In genomic region chr3:186514296-186515002, GRCh38 we compare ENCODE assay signal across 8 cellular contexts. TPM values are rescaled to one million over a fixed set of nuclear protein-coding genes. Genes with fewer than 3 reads are reported as not detected.
DNase-seq lines count a peak whose midpoint lies in the region; ATAC-seq, FAIRE-seq and TF ChIP-seq lines count a peak whose summit lies in the region.
"Had no signal": no experiment of that assay in that cellular context is flagged by ENCODE, and none has a peak within 500 bp of the region (broad histone marks: within the 10 kb centered on the region; RNA-seq: fewer than 3 reads in every experiment).

No MANE protein-coding gene starts in this region.

- H3K9me3 Mint-ChIP-seq in nephron progenitor cell: peaks cover 3% of the 10 kb centered on the region

- POLR2A ChIA-PET in GM10248 (lab: Yijun Ruan, JAX): no interaction called here
- POLR2A ChIA-PET in K562 (lab: Yijun Ruan, JAX): no interaction called here

- ATAC-seq in K562: peak; percentile 93

- peak overlapping the region; percentile 57 for H3K27ac ChIP-seq in KOPT-K1 (ENCODE audit: low read depth, low read length, poor library complexity, severe bottlenecking)
- H3K27ac ChIP-seq in K562 (ENCODE audit: extremely low read depth, low read depth, low read length): no peak overlapping the region

- peaks cover 3% of the 10 kb centered on the region; the same call in 1 of the 2 replicates for H4K20me1 ChIP-seq in K562 (replicated peaks; ENCODE audit: control insufficient read depth, insufficient read depth, low read length)

- H3K27me3 ChIP-seq in K562 (ENCODE audit: control insufficient read depth in 2 of 2, insufficient read depth in 2 of 2, low read length in 2 of 2): peaks cover 4 to 45% of the 10 kb centered on the region in 2 experiments; a peak in 4 of 5 replicates

- no peaks in the 10 kb centered on the region for H3K4me1 ChIP-seq in K562 (replicated peaks in 1 of 2; ENCODE audit: control insufficient read depth in 2 of 2, insufficient read depth in 2 of 2, low read length in 2 of 2)

- no peak for TF ChIP-seq POLR2A in K562 (conservative IDR thresholded peaks at IDR 0.05)

- no peak overlapping the region for H3K9ac ChIP-seq in K562 (ENCODE audit: insufficient read depth in 1 of 2, low read depth in 2 of 2, low read length in 2 of 2)

- FAIRE-seq in K562 (lab: Jason Lieb, UNC): peak; percentile 81
- FAIRE-seq: TTC549 had no signal

- peaks cover 38% of the 10 kb centered on the region for H3K4me1 Mint-ChIP-seq in nephron progenitor cell

- no peaks in the 10 kb centered on the region for H3K36me3 Mint-ChIP-seq in nephron progenitor cell (ENCODE audit: low read depth)

- BruUV-seq in K562 (replicated peaks; lab: Mats Ljungman, UMichigan): no TSS peak

- no peak overlapping the region for H2AFZ ChIP-seq in K562 (ENCODE audit: low read depth, low read length)

- H3K9me3 ChIP-seq in KOPT-K1 (ENCODE audit: insufficient read depth, low read length, poor library complexity, severe bottlenecking) (no peaks in the 10 kb centered on the region), K562 (replicated peaks; ENCODE audit: control insufficient read depth, insufficient read depth, low read depth, low read length) (no peaks in the 10 kb centered on the region)

- intact Hi-C loops in K562 (cut with micrococcal nuclease): no loop called here

- CTCF ChIA-PET in GM10248 (lab: Yijun Ruan, JAX) (interaction anchor here (1.8 to 6.6 kb wide), 3 partner anchors 13 to 22 kb away, joined by 6 to 126 read pairs (median 62); no protein-coding TSS in a partner anchor), K562 (lab: Yijun Ruan, JAX; ENCODE audit: low intra/inter-chr PET ratio) (no interaction called here)

- H3K79me2 ChIP-seq in K562 (ENCODE audit: control insufficient read depth, insufficient read depth, low read length): no peaks in the 10 kb centered on the region

- H3K27me3 Mint-ChIP-seq in nephron progenitor cell (ENCODE audit: low read depth, poor library complexity): peaks cover 12% of the 10 kb centered on the region

- no peak overlapping the region for H3K4me3 Mint-ChIP-seq in nephron progenitor cell

- H3K27ac Mint-ChIP-seq in nephron progenitor cell: no peak overlapping the region

- 0% methylated on average over 2 of the region's 3 CpGs for WGBS in K562 (ENCODE audit: insufficient coverage, low coverage, missing lambda C conversion rate)

- peak; percentile 24 for TF ChIP-seq CTCF in GM10248 (IDR thresholded peaks at IDR 0.05; ENCODE audit: control extremely low read depth, extremely low read depth, low read depth, missing control alignments)
- TF ChIP-seq CTCF in K562 (IDR thresholded peaks at IDR 0.05 in 2 of 3, conservative IDR thresholded peaks at IDR 0.05 in 1 of 3; ENCODE audit: insufficient read depth in 2 of 3, low read depth in 1 of 3, low read length in 3 of 3): peak; percentile 40 to 61 (median 44); a peak in 5 of 6 replicates
- peak; percentile 37 for TF ChIP-seq CTCF in nephron progenitor cell (IDR thresholded peaks at IDR 0.05)

- TF ChIP-seq RAD21 in K562 (CRISPR knock-in tag; conservative IDR thresholded peaks at IDR 0.05 in 1 of 2, IDR thresholded peaks at IDR 0.05 in 1 of 2): peak in 1 of 2 experiments; percentile 22; a peak in 1 of 4 replicates

- H3K36me3 ChIP-seq in KOPT-K1 (ENCODE audit: insufficient read depth, low read length) (no peaks in the 10 kb centered on the region), K562 (ENCODE audit: control insufficient read depth, insufficient read depth, low read length) (no peaks in the 10 kb centered on the region)

- TF ChIP-seq EP300 in K562 (IDR thresholded peaks at IDR 0.05; ENCODE audit: low read length): no peak

- no peaks in the 10 kb centered on the region for H3K9me1 ChIP-seq in K562 (ENCODE audit: control insufficient read depth, insufficient read depth, low read length)

- no peak overlapping the region for H3K4me3 ChIP-seq in K562

- DNase-seq in GM10248 (ENCODE audit: extremely low spot score) (no peak), K562 (ENCODE audit: extremely low read depth in 1 of 4, low spot score in 3 of 4) (peak; percentile 29 to 52 (median 38)), nephron progenitor cell (no peak), KG1 (lab: John Stamatoyannopoulos, UW) (no peak), glomerular visceral epithelial cell (ENCODE audit: extremely low spot score) (no peak)
- no peak for DNase-seq in activated CD8-positive, alpha-beta memory T cell treated with anti-CD3 and anti-CD28 coated beads, Interleukin-2, amount 50 U/mL, for 4 hours

- no peak overlapping the region for H3K4me2 ChIP-seq in K562 (ENCODE audit: insufficient read depth, low read length)

- in situ Hi-C loops in K562 (cut with MboI): no loop called here

TF ChIP-seq in K562, 482 proteins besides CTCF, POLR2A, EP300 and RAD21 (continues in another document):
- TF ChIP-seq TAF1 (IDR thresholded peaks at IDR 0.05; ENCODE audit: control insufficient read depth, extremely low read depth, insufficient read depth, low read length, severe bottlenecking) (no peak), NFATC3 (IDR thresholded peaks at IDR 0.05) (no peak), NR2C1 (IDR thresholded peaks at IDR 0.05) (no peak), NR2C1 (tag; IDR thresholded peaks at IDR 0.05) (no peak), CCAR2 (IDR thresholded peaks at IDR 0.05; ENCODE audit: low read depth, low read length) (no peak), SRSF7 (optimal IDR thresholded peaks at IDR 0.05; ENCODE audit: low read depth, low read length) (no peak), SNAPC5 (CRISPR knock-in tag; IDR thresholded peaks at IDR 0.05) (no peak), MAZ (CRISPR knock-in tag; conservative IDR thresholded peaks at IDR 0.05 in 1 of 2, IDR thresholded peaks at IDR 0.05 in 1 of 2) (no peak), MTA3 (IDR thresholded peaks at IDR 0.05; ENCODE audit: borderline replicate concordance) (no peak), RNF2 (IDR thresholded peaks at IDR 0.05) (no peak)

RNA-seq across cellular contexts. Expression of gene CRYGS, which starts 29.7 kb away (rescaled TPM):
- 11.2 and 13.2 TPM in 2 replicates for total RNA-seq in K562 (2011; cell fraction: chromatin; rRNA removed; ENCODE audit: low replicate concordance)
- 5.3 and 6.4 TPM in 2 replicates for total RNA-seq in K562 (2011; cell fraction: nucleolus; rRNA removed)
- 6.7 and 10.9 TPM in 2 replicates for total RNA-seq in K562 (2011; cell fraction: nucleoplasm; rRNA removed)
- 2.1 and 3.8 TPM in 2 replicates for total RNA-seq in K562 (2014; rRNA removed)
- total RNA-seq in K562 (2014; rRNA removed; fragmentation: Illumina TruSeq; extraction: Trizol): 2.0 and 2.4 TPM in 2 replicates
- total RNA-seq in K562 (2015; rRNA removed; fragmentation: Illumina TruSeq; extraction: Trizol): 1.8 and 1.9 TPM in 2 replicates
- total RNA-seq in K562 (2021): 1.5 and 1.6 TPM in 2 replicates
- 3.5 and 5.5 TPM in 2 replicates for polyA plus RNA-seq in K562 (2011; rRNA removed)
- 0.46 and 2.0 TPM in 2 replicates for polyA plus RNA-seq in K562 (2011; cell fraction: cytosol; rRNA removed)
- polyA plus RNA-seq in K562 (2011; cell fraction: nucleus; rRNA removed): 21.0 and 26.9 TPM in 2 replicates
- 1.2 and 4.0 TPM in 2 replicates for polyA plus RNA-seq in K562 (2012)
- polyA plus RNA-seq in K562 (2014; fragmentation: Illumina TruSeq; extraction: Trizol): 1.0 and 1.8 TPM in 2 replicates
- 1 to 10 TPM; 1.9 to 2.0 TPM for polyA plus RNA-seq in K562 (2014; fragmentation: Nextera tagmentation; extraction: Ambion mirVana)
- 3.0 and 3.7 TPM in 2 replicates for polyA plus RNA-seq in K562 (2014; rRNA removed)
- 3.3 and 4.4 TPM in 2 replicates for polyA minus RNA-seq in K562 (2011; rRNA and poly(A)+ RNA removed)
- polyA minus RNA-seq in K562 (2011; cell fraction: cytosol; rRNA and poly(A)+ RNA removed): 2.1 TPM in 1 of 2 replicates, not detected in the other
- polyA minus RNA-seq in K562 (2011; cell fraction: nucleus; rRNA and poly(A)+ RNA removed): 6.7 and 11.4 TPM in 2 replicates

RNA-seq across cellular contexts. Expression of gene TBCCD1, which starts 52.7 kb away (rescaled TPM):
- 37.8 and 39.7 TPM in 2 replicates for total RNA-seq in K562 (2011; cell fraction: chromatin; rRNA removed; ENCODE audit: low replicate concordance)
- total RNA-seq in K562 (2011; cell fraction: nucleolus; rRNA removed): 15.2 and 19.1 TPM in 2 replicates
- total RNA-seq in K562 (2011; cell fraction: nucleoplasm; rRNA removed): 20.8 and 22.1 TPM in 2 replicates
- total RNA-seq in K562 (2014; rRNA removed): 17.7 and 22.7 TPM in 2 replicates
- 26.2 and 26.8 TPM in 2 replicates for total RNA-seq in K562 (2014; rRNA removed; fragmentation: Illumina TruSeq; extraction: Trizol)
- total RNA-seq in K562 (2015; rRNA removed; fragmentation: Illumina TruSeq; extraction: Trizol): 21.1 and 21.2 TPM in 2 replicates
- 18.4 and 20.9 TPM in 2 replicates for total RNA-seq in K562 (2021)
- polyA plus RNA-seq in K562 (2011; rRNA removed): 26.0 and 31.1 TPM in 2 replicates
- polyA plus RNA-seq in K562 (2011; cell fraction: cytosol; rRNA removed): 22.3 and 24.5 TPM in 2 replicates
- polyA plus RNA-seq in K562 (2011; cell fraction: nucleus; rRNA removed): 25.8 and 29.2 TPM in 2 replicates
- polyA plus RNA-seq in K562 (2012): 12.0 and 15.4 TPM in 2 replicates
- polyA plus RNA-seq in K562 (2014; fragmentation: Illumina TruSeq; extraction: Trizol): 18.4 and 22.2 TPM in 2 replicates
- 10 to 100 TPM; 18.9 to 21.4 TPM for polyA plus RNA-seq in K562 (2014; fragmentation: Nextera tagmentation; extraction: Ambion mirVana)
- 16.2 and 17.9 TPM in 2 replicates for polyA plus RNA-seq in K562 (2014; rRNA removed)
- 37.0 and 46.7 TPM in 2 replicates for polyA minus RNA-seq in K562 (2011; rRNA and poly(A)+ RNA removed)
- 10.2 and 16.4 TPM in 2 replicates for polyA minus RNA-seq in K562 (2011; cell fraction: cytosol; rRNA and poly(A)+ RNA removed)
- 14.7 and 22.3 TPM in 2 replicates for polyA minus RNA-seq in K562 (2011; cell fraction: nucleus; rRNA and poly(A)+ RNA removed)

RNA-seq across cellular contexts. Expression of gene DNAJB11, which starts 56.1 kb away (rescaled TPM):
- total RNA-seq in K562 (2011; cell fraction: chromatin; rRNA removed; ENCODE audit: low replicate concordance): 67.7 and 181 TPM in 2 replicates
- total RNA-seq in K562 (2011; cell fraction: nucleolus; rRNA removed): 41.2 and 54.1 TPM in 2 replicates
- 96.7 and 127 TPM in 2 replicates for total RNA-seq in K562 (2011; cell fraction: nucleoplasm; rRNA removed)
- total RNA-seq in K562 (2014; rRNA removed): 68.1 and 71.4 TPM in 2 replicates
- 63.8 and 65.7 TPM in 2 replicates for total RNA-seq in K562 (2014; rRNA removed; fragmentation: Illumina TruSeq; extraction: Trizol)
- total RNA-seq in K562 (2015; rRNA removed; fragmentation: Illumina TruSeq; extraction: Trizol): 67.1 and 67.7 TPM in 2 replicates
- total RNA-seq in K562 (2021): 44.4 and 49.3 TPM in 2 replicates
- 29.9 and 40.1 TPM in 2 replicates for polyA plus RNA-seq in K562 (2011; rRNA removed)
- polyA plus RNA-seq in K562 (2011; cell fraction: cytosol; rRNA removed): 9.7 and 18.6 TPM in 2 replicates
- polyA plus RNA-seq in K562 (2011; cell fraction: nucleus; rRNA removed): 30.8 and 40.9 TPM in 2 replicates
- 62.1 and 74.3 TPM in 2 replicates for polyA plus RNA-seq in K562 (2012)
- 48.7 and 63.9 TPM in 2 replicates for polyA plus RNA-seq in K562 (2014; fragmentation: Illumina TruSeq; extraction: Trizol)
- 10 to 100 TPM; 14.8 to 16.7 TPM for polyA plus RNA-seq in K562 (2014; fragmentation: Nextera tagmentation; extraction: Ambion mirVana)
- polyA plus RNA-seq in K562 (2014; rRNA removed): 74.7 and 77.0 TPM in 2 replicates
- 31.1 and 34.9 TPM in 2 replicates for polyA minus RNA-seq in K562 (2011; rRNA and poly(A)+ RNA removed)
- polyA minus RNA-seq in K562 (2011; cell fraction: cytosol; rRNA and poly(A)+ RNA removed): 15.9 and 17.4 TPM in 2 replicates
- polyA minus RNA-seq in K562 (2011; cell fraction: nucleus; rRNA and poly(A)+ RNA removed): 25.2 and 45.9 TPM in 2 replicates

Comparison
In these comparisons a context has a peak if more than half of its experiments do, and no peak if none do; other contexts are left out.
1. DNase-seq: peak in K562 (4 of 4); none in GM10248 (single experiment), nephron progenitor cell (single experiment), KG1 (single experiment), activated CD8-positive, alpha-beta memory T cell treated with anti-CD3 and anti-CD28 coated beads, Interleukin-2, amount 50 U/mL, for 4 hours (single experiment) and glomerular visceral epithelial cell (single experiment).
2. Peak in every context shown above with its lines, with median percentiles within 50 percentile points of each other: CTCF ChIP-seq.